21 cellular contexts compared by ENCODE assay signal in genomic region chr7:127769137-127769536, GRCh38.
DNase-seq lines count a peak whose midpoint lies in the region; ATAC-seq, FAIRE-seq and TF ChIP-seq lines count a peak whose summit lies in the region.
"Had no signal": no experiment of that assay in that cellular context is flagged by ENCODE, and none has a peak within 500 bp of the region (broad histone marks: within the 10 kb centered on the region; RNA-seq: fewer than 3 reads in every experiment).

No MANE protein-coding gene starts in this region.

- H3K4me1 Mint-ChIP-seq in WTC11 (peaks cover 34% of the 10 kb centered on the region), type B pancreatic cell (ENCODE audit: unreplicated experiment) (peaks cover 23% of the 10 kb centered on the region)

- H4K20me1 ChIP-seq in HepG2 (ENCODE audit: insufficient read depth, low read length): peaks cover 13% of the 10 kb centered on the region; the same call in 1 of the 2 replicates

- H3K9me3 Mint-ChIP-seq in WTC11 (peaks cover 4% of the 10 kb centered on the region; the same call in 1 of the 2 replicates), type B pancreatic cell (peaks cover 4% of the 10 kb centered on the region)

- TF ChIP-seq EP300 in HepG2 (IDR thresholded peaks at IDR 0.05; ENCODE audit: low read depth in 2 of 2, low read length in 2 of 2) (no peak), HepG2 (CRISPR knock-in tag; IDR thresholded peaks at IDR 0.05; ENCODE audit: borderline replicate concordance) (no peak)

- H3K27me3 Mint-ChIP-seq in WTC11 (ENCODE audit: low read depth): no peaks in the 10 kb centered on the region
- no peaks in the 10 kb centered on the region for H3K27me3 Mint-ChIP-seq in type B pancreatic cell
- H3K27me3 Mint-ChIP-seq: B cell had no signal

- TF ChIP-seq RAD21 in HepG2 (CRISPR knock-in tag; IDR thresholded peaks at IDR 0.05): no peak

- no peak overlapping the region for H4K8ac ChIP-seq in mesenchymal stem cell (ENCODE audit: low read length)

- WGBS in right lobe of liver (ENCODE audit: insufficient coverage, low coverage, low lambda C conversion rate, missing lambda C conversion rate): 54% methylated on average over 4 of the region's 4 CpGs
- 96% methylated on average over 4 of the region's 4 CpGs for WGBS in HepG2 (ENCODE audit: low lambda C conversion rate)
- WGBS in mesenchymal stem cell: 80% methylated on average over 4 of the region's 4 CpGs

- no peak overlapping the region for H3K23ac ChIP-seq in mesenchymal stem cell (ENCODE audit: low read length in 2 of 2)

- FAIRE-seq in HepG2 (lab: Jason Lieb, UNC): no peak
- FAIRE-seq: A549, HTR-8/SVneo had no signal

- H3K27ac Mint-ChIP-seq in WTC11: peak overlapping the region; percentile 31; the same call in 1 of the 2 replicates
- H3K27ac Mint-ChIP-seq in type B pancreatic cell: peak overlapping the region; percentile 17
- H3K27ac Mint-ChIP-seq: B cell had no signal

- ATAC-seq in right lobe of liver: peak in 3 of 4 donors; percentile 53 to 57 (median 54)
- ATAC-seq in HepG2: no peak
- no peak for ATAC-seq in WTC11
- ATAC-seq: A549 had no signal

- POLR2A ChIA-PET in HepG2 (lab: Yijun Ruan, JAX) (no interaction called here), WTC11 (lab: Charles Lee) (no interaction called here)

- peaks cover 13% of the 10 kb centered on the region for H3K79me1 ChIP-seq in mesenchymal stem cell (replicated peaks; ENCODE audit: low read length, poor library complexity, severe bottlenecking)

- DNase-seq in right lobe of liver (no peak), HepG2 (ENCODE audit: low spot score) (no peak), WTC11 (ENCODE audit: low spot score) (no peak), mesenchymal stem cell (no peak), type B pancreatic cell (ENCODE audit: extremely low spot score, unreplicated experiment) (no peak), GDM1 (lab: John Stamatoyannopoulos, UW) (no peak), NCI-H82 treated with DMSO at 0.1 percent for 48 hours (lab: John Stamatoyannopoulos, UW; ENCODE audit: unreplicated experiment) (no peak), hepatic stellate cell (ENCODE audit: low spot score) (no peak)
- DNase-seq: DMS79, GOT3, NCI-H1417, NCI-H1694 treated with DMSO at 0.1 percent for 48 hours, NCI-H2081 treated with DMSO at 0.1 percent for 48 hours, NCI-H2171 treated with DMSO at 0.1 percent for 48 hours, NCI-H524 treated with DMSO at 0.1 percent for 48 hours, PC-9, RPMI8226, SHP77 had no signal

- H2BK120ac ChIP-seq in mesenchymal stem cell (ENCODE audit: low read depth, low read length): no peak overlapping the region

- H3K4me1 ChIP-seq in right lobe of liver: no peaks in the 10 kb centered on the region
- H3K4me1 ChIP-seq in HepG2 (ENCODE audit: insufficient read depth, low read length): 0 out of 2 replicates have a peak, but pooled peaks cover 7% of the 10 kb centered on the region
- peaks cover 5% of the 10 kb centered on the region for H3K4me1 ChIP-seq in mesenchymal stem cell (ENCODE audit: control insufficient read depth, insufficient read depth, low read depth, low read length)
- H3K4me1 ChIP-seq: A549 had no signal

- no TSS peak for BruUV-seq in HepG2 (replicated peaks; lab: Mats Ljungman, UMichigan)

- H2AFZ ChIP-seq in HepG2 (ENCODE audit: low read length) (no peak overlapping the region), mesenchymal stem cell (ENCODE audit: low read depth, low read length) (no peak overlapping the region)
- H2AFZ ChIP-seq: PC-9 had no signal

- in situ Hi-C loops in HepG2 (cut with HindIII; ENCODE audit: extremely low pct_ligation_motif_present, low pct_unique_long_range_greater_than_20kb): no loop called here

- CTCF ChIA-PET in HepG2 (lab: Yijun Ruan, JAX; ENCODE audit: low intra/inter-chr PET ratio, low total read pairs): no interaction called here
- CTCF ChIA-PET in WTC11 (lab: Charles Lee): interaction anchor here (1.9 kb wide), 1 partner anchor 23 kb away, joined by 7 read pairs; no protein-coding TSS in a partner anchor

- H3K36me3 Mint-ChIP-seq in WTC11 (peaks cover 7% of the 10 kb centered on the region), type B pancreatic cell (peaks cover 14% of the 10 kb centered on the region)

- H3K27ac ChIP-seq in right lobe of liver (no peak overlapping the region), HepG2 (ENCODE audit: extremely low read length, insufficient read depth, low read length) (no peak overlapping the region), mesenchymal stem cell (ENCODE audit: low read length, poor library complexity, severe bottlenecking) (no peak overlapping the region)
- H3K27ac ChIP-seq: A549, PC-9 had no signal

- H3K79me2 ChIP-seq in HepG2 (ENCODE audit: insufficient read depth, low read length): peaks cover 40% of the 10 kb centered on the region

- H3K36me3 ChIP-seq in right lobe of liver: no peaks in the 10 kb centered on the region
- H3K36me3 ChIP-seq in HepG2 (replicated peaks in 1 of 2; ENCODE audit: control insufficient read depth in 1 of 2, insufficient read depth in 2 of 2, low read length in 2 of 2): peaks cover 0 to 7% of the 10 kb centered on the region in 2 experiments; a peak in 1 of 5 replicates
- H3K36me3 ChIP-seq in mesenchymal stem cell (ENCODE audit: control insufficient read depth in 1 of 2, insufficient read depth in 2 of 2, low read depth in 1 of 2, low read length in 2 of 2): peaks cover 0 to 3% of the 10 kb centered on the region in 2 experiments

- intact Hi-C loops in right lobe of liver (cut with DNase I): no loop called here
- intact Hi-C loops in HepG2 (cut with micrococcal nuclease; ENCODE audit: unreplicated experiment): no loop called here

- H3K27me3 ChIP-seq in right lobe of liver (no peaks in the 10 kb centered on the region), HepG2 (ENCODE audit: control insufficient read depth in 1 of 2, insufficient read depth in 2 of 2, low read length in 2 of 2) (no peaks in the 10 kb centered on the region), mesenchymal stem cell (ENCODE audit: control insufficient read depth in 1 of 2, insufficient read depth in 1 of 2, low read length in 2 of 2) (no peaks in the 10 kb centered on the region)

- no peak overlapping the region for H3K14ac ChIP-seq in mesenchymal stem cell (ENCODE audit: low read length in 2 of 2)

- H3K4me2 ChIP-seq in HepG2 (ENCODE audit: low read depth, low read length) (no peak overlapping the region), mesenchymal stem cell (ENCODE audit: low read length, poor library complexity, severe bottlenecking) (no peak overlapping the region)
- H3K4me2 ChIP-seq: A549, PC-9 had no signal

- H2BK5ac ChIP-seq in mesenchymal stem cell (ENCODE audit: low read depth, low read length, poor library complexity, severe bottlenecking): no peak overlapping the region

- H3K18ac ChIP-seq in mesenchymal stem cell (ENCODE audit: low read depth in 1 of 2, low read length in 2 of 2): no peak overlapping the region

- no peak for TF ChIP-seq CTCF in right lobe of liver (IDR thresholded peaks at IDR 0.05)
- TF ChIP-seq CTCF in HepG2 (CRISPR knock-in tag; IDR thresholded peaks at IDR 0.05): no peak
- no peak for TF ChIP-seq CTCF in WTC11 (IDR thresholded peaks at IDR 0.05)
- no peak for TF ChIP-seq CTCF in type B pancreatic cell (conservative IDR thresholded peaks at IDR 0.05)

- H3K4ac ChIP-seq in mesenchymal stem cell (ENCODE audit: low read depth in 1 of 2, low read length in 2 of 2): no peak overlapping the region

- peak overlapping the region; percentile 16 for H2AK5ac ChIP-seq in mesenchymal stem cell (ENCODE audit: low read length, severe bottlenecking)

- no peak overlapping the region for H2BK15ac ChIP-seq in mesenchymal stem cell (ENCODE audit: low read depth, poor library complexity, severe bottlenecking)

- H2BK12ac ChIP-seq in mesenchymal stem cell (ENCODE audit: low read length in 2 of 2): no peak overlapping the region

- H3K4me3 ChIP-seq in right lobe of liver (no peak overlapping the region), HepG2 (replicated peaks in 1 of 3; ENCODE audit: insufficient read depth in 1 of 3, low read depth in 2 of 3, low read length in 3 of 3) (no peak overlapping the region), mesenchymal stem cell (ENCODE audit: insufficient read depth in 1 of 2, low read depth in 1 of 2, low read length in 2 of 2) (no peak overlapping the region)
- H3K4me3 ChIP-seq: A549, PC-9 had no signal

- TF ChIP-seq POLR2A in right lobe of liver (IDR thresholded peaks at IDR 0.05) (no peak), HepG2 (IDR thresholded peaks at IDR 0.05; ENCODE audit: insufficient read depth in 1 of 2, low read depth in 2 of 2, low read length in 2 of 2) (no peak)

- H4K91ac ChIP-seq in mesenchymal stem cell (ENCODE audit: low read length): no peak overlapping the region

- no peaks in the 10 kb centered on the region for H3K9me3 ChIP-seq in right lobe of liver
- H3K9me3 ChIP-seq in HepG2 (ENCODE audit: low read length): no peaks in the 10 kb centered on the region
- no peaks in the 10 kb centered on the region for H3K9me3 ChIP-seq in mesenchymal stem cell (ENCODE audit: control insufficient read depth, low read length)
- H3K9me3 ChIP-seq: A549 had no signal

- H3K9ac ChIP-seq in HepG2 (ENCODE audit: insufficient read depth, low read depth, low read length): no peak overlapping the region
- H3K9ac ChIP-seq in mesenchymal stem cell (ENCODE audit: low read length): no peak overlapping the region

- no peak overlapping the region for H3K4me3 Mint-ChIP-seq in WTC11
- no peak overlapping the region for H3K4me3 Mint-ChIP-seq in type B pancreatic cell
- H3K4me3 Mint-ChIP-seq: B cell had no signal

TF ChIP-seq in HepG2, 621 proteins besides CTCF, POLR2A, EP300 and RAD21 (continues in another document):
- TF ChIP-seq PHF20 (CRISPR knock-in tag; IDR thresholded peaks at IDR 0.05) (no peak), NFYB (CRISPR knock-in tag; IDR thresholded peaks at IDR 0.05) (no peak), ZNF782 (CRISPR knock-in tag; IDR thresholded peaks at IDR 0.05; ENCODE audit: borderline replicate concordance) (no peak), ZFP36 (IDR thresholded peaks at IDR 0.05; ENCODE audit: borderline replicate concordance, low read depth, low read length, partially characterized antibody) (no peak), ZFX (CRISPR knock-in tag; IDR thresholded peaks at IDR 0.05; ENCODE audit: low read depth) (no peak), ZFP62 (CRISPR knock-in tag; IDR thresholded peaks at IDR 0.05) (no peak), BRD4 (CRISPR knock-in tag; IDR thresholded peaks at IDR 0.05) (no peak), ZNF232 (CRISPR knock-in tag; IDR thresholded peaks at IDR 0.05; ENCODE audit: borderline replicate concordance) (no peak)

TF ChIP-seq in WTC11, 78 proteins besides CTCF, POLR2A, EP300 and RAD21 (continues in another document):
- no peak for TF ChIP-seq FOXJ3 (CRISPR knock-in tag; IDR thresholded peaks at IDR 0.05; ENCODE audit: borderline replicate concordance)
- TF ChIP-seq TEAD1 (CRISPR knock-in tag; IDR thresholded peaks at IDR 0.05): no peak

Comparison
In these comparisons a context has a peak if more than half of its experiments do, and no peak if none do; other contexts are left out.
1. ATAC-seq: peak in right lobe of liver (3 of 4); none in HepG2 (single experiment) and WTC11 (single experiment).